36 cellular contexts compared by ENCODE assay signal in genomic region chr18:58802959-58803358, GRCh38.
"Had no signal": no experiment of that assay in that cellular context is flagged by ENCODE, and none has a peak within 500 bp of the region (broad histone marks: within the 10 kb centered on the region; RNA-seq: fewer than 3 reads in every experiment).

No MANE protein-coding gene starts in this region.

- H3K27me3 ChIP-seq: brain microvascular endothelial cell, breast epithelium had no signal

- H3K4me3 Mint-ChIP-seq: activated B cell treated with CpG ODN at 0.5 μM for 24 hours; activated CD4-positive, alpha-beta memory T cell treated with anti-CD3 and anti-CD28 coated beads, Interleukin-2, amount 10 ng/mL, durations not matched to agents 7 days and 5 days; activated CD4-positive, alpha-beta T cell treated with anti-CD3 and anti-CD28 coated beads, Interleukin-2, amount 10 ng/mL, durations not matched to agents 7 days and 5 days; activated CD8-positive, alpha-beta memory T cell treated with anti-CD3 and anti-CD28 coated beads, Interleukin-2, amount 10 ng/mL, durations not matched to agents 7 days and 5 days; activated CD8-positive, alpha-beta T cell treated with anti-CD3 and anti-CD28 coated beads, Interleukin-2, amount 10 ng/mL, durations not matched to agents 7 days and 5 days; activated naive CD4-positive, alpha-beta T cell treated with anti-CD3 and anti-CD28 coated beads, Interleukin-2, amount 10 ng/mL, durations not matched to agents 7 days and 5 days; activated naive CD4-positive, alpha-beta T cell treated with anti-CD3 and anti-CD28 coated beads, Interleukin-2, amount 50 U/mL, for 24 hours; activated naive CD8-positive, alpha-beta T cell; activated naive CD8-positive, alpha-beta T cell treated with anti-CD3 and anti-CD28 coated beads, Interleukin-2, amount 10 ng/mL, durations not matched to agents 7 days and 5 days; activated naive CD8-positive, alpha-beta T cell treated with anti-CD3 and anti-CD28 coated beads, Interleukin-2, amount 50 U/mL, for 24 hours; activated T-cell treated with anti-CD3 and anti-CD28 coated beads, Interleukin-2, amount 50 U/mL, for 24 hours; central memory CD8-positive, alpha-beta T cell; T-helper 1 cell treated with Interleukin-12 subunit alpha and Interleukin-12 subunit beta and Interleukin-4 antibody, amounts not matched to agents 30 μg/mL and 1 μg/mL, for 36 hours; T-helper 2 cell treated with Interferon-gamma antibody and Interleukin-4, amounts not matched to agents 5 μg/mL and 100 μg/mL, for 36 hours had no signal

- H3K4me3 ChIP-seq: breast epithelium had no signal

- H3K27me3 Mint-ChIP-seq: activated B cell treated with CpG ODN at 0.5 μM for 24 hours had no signal

- H3K27ac Mint-ChIP-seq: activated B cell treated with CpG ODN at 0.5 μM for 24 hours; activated CD4-positive, alpha-beta memory T cell treated with anti-CD3 and anti-CD28 coated beads, Interleukin-2, amount 10 ng/mL, durations not matched to agents 7 days and 5 days; activated CD4-positive, alpha-beta T cell treated with anti-CD3 and anti-CD28 coated beads, Interleukin-2, amount 10 ng/mL, durations not matched to agents 7 days and 5 days; activated CD8-positive, alpha-beta memory T cell treated with anti-CD3 and anti-CD28 coated beads, Interleukin-2, amount 10 ng/mL, durations not matched to agents 7 days and 5 days; activated CD8-positive, alpha-beta T cell treated with anti-CD3 and anti-CD28 coated beads, Interleukin-2, amount 10 ng/mL, durations not matched to agents 7 days and 5 days; activated naive CD4-positive, alpha-beta T cell treated with anti-CD3 and anti-CD28 coated beads, Interleukin-2, amount 10 ng/mL, durations not matched to agents 7 days and 5 days; activated naive CD4-positive, alpha-beta T cell treated with anti-CD3 and anti-CD28 coated beads, Interleukin-2, amount 50 U/mL, for 24 hours; activated naive CD8-positive, alpha-beta T cell; activated naive CD8-positive, alpha-beta T cell treated with anti-CD3 and anti-CD28 coated beads, Interleukin-2, amount 10 ng/mL, durations not matched to agents 7 days and 5 days; activated naive CD8-positive, alpha-beta T cell treated with anti-CD3 and anti-CD28 coated beads, Interleukin-2, amount 50 U/mL, for 24 hours; activated T-cell treated with anti-CD3 and anti-CD28 coated beads, Interleukin-2, amount 50 U/mL, for 24 hours; activated T-helper 2 cell treated with anti-CD3 and anti-CD28 coated beads, Interferon-gamma antibody, Interleukin-2, Interleukin-4, amounts not matched to agents 10 μg/mL and 5 μg/mL and 100 μg/mL, durations not matched to agents 14 hours and 24 hours and 36 hours; T-helper 1 cell treated with Interleukin-12 subunit alpha and Interleukin-12 subunit beta and Interleukin-4 antibody, amounts not matched to agents 30 μg/mL and 1 μg/mL, for 36 hours; T-helper 2 cell treated with Interferon-gamma antibody and Interleukin-4, amounts not matched to agents 5 μg/mL and 100 μg/mL, for 36 hours had no signal

- H3K27ac ChIP-seq: brain microvascular endothelial cell, breast epithelium, VCaP had no signal

- FAIRE-seq: astrocyte, TTC549 had no signal

- H3K9me3 Mint-ChIP-seq: activated B cell treated with CpG ODN at 0.5 μM for 24 hours; activated CD4-positive, alpha-beta memory T cell treated with anti-CD3 and anti-CD28 coated beads, Interleukin-2, amount 10 ng/mL, durations not matched to agents 7 days and 5 days; activated CD4-positive, alpha-beta T cell treated with anti-CD3 and anti-CD28 coated beads, Interleukin-2, amount 10 ng/mL, durations not matched to agents 7 days and 5 days; activated naive CD4-positive, alpha-beta T cell treated with anti-CD3 and anti-CD28 coated beads, Interleukin-2, amount 50 U/mL, for 24 hours; activated naive CD8-positive, alpha-beta T cell treated with anti-CD3 and anti-CD28 coated beads, Interleukin-2, amount 10 ng/mL, durations not matched to agents 7 days and 5 days; activated naive CD8-positive, alpha-beta T cell treated with anti-CD3 and anti-CD28 coated beads, Interleukin-2, amount 50 U/mL, for 24 hours; activated T-cell treated with anti-CD3 and anti-CD28 coated beads, Interleukin-2, amount 50 U/mL, for 24 hours; activated T-helper 2 cell treated with anti-CD3 and anti-CD28 coated beads, Interferon-gamma antibody, Interleukin-2, Interleukin-4, amounts not matched to agents 10 μg/mL and 5 μg/mL and 100 μg/mL, durations not matched to agents 14 hours and 24 hours and 36 hours; central memory CD8-positive, alpha-beta T cell; T-helper 1 cell treated with Interleukin-12 subunit alpha and Interleukin-12 subunit beta and Interleukin-4 antibody, amounts not matched to agents 30 μg/mL and 1 μg/mL, for 36 hours; T-helper 2 cell treated with Interferon-gamma antibody and Interleukin-4, amounts not matched to agents 5 μg/mL and 100 μg/mL, for 36 hours had no signal

- H3K4me1 ChIP-seq: breast epithelium had no signal

- ATAC-seq: activated CD8-positive, alpha-beta memory T cell treated with anti-CD3 and anti-CD28 coated beads, Interleukin-2, amount 10 ng/mL, durations not matched to agents 7 days and 5 days; activated CD8-positive, alpha-beta T cell treated with anti-CD3 and anti-CD28 coated beads, Interleukin-2, amount 10 ng/mL, durations not matched to agents 7 days and 5 days; activated naive CD8-positive, alpha-beta T cell treated with anti-CD3 and anti-CD28 coated beads, Interleukin-2, amount 50 U/mL, for 24 hours had no signal

- H3K36me3 ChIP-seq: brain microvascular endothelial cell, breast epithelium had no signal

- H3K4me1 Mint-ChIP-seq: activated naive CD4-positive, alpha-beta T cell treated with anti-CD3 and anti-CD28 coated beads, Interleukin-2, amount 10 ng/mL, durations not matched to agents 7 days and 5 days; activated naive CD4-positive, alpha-beta T cell treated with anti-CD3 and anti-CD28 coated beads, Interleukin-2, amount 50 U/mL, for 24 hours; activated naive CD8-positive, alpha-beta T cell treated with anti-CD3 and anti-CD28 coated beads, Interleukin-2, amount 10 ng/mL, durations not matched to agents 7 days and 5 days; activated naive CD8-positive, alpha-beta T cell treated with anti-CD3 and anti-CD28 coated beads, Interleukin-2, amount 50 U/mL, for 24 hours; central memory CD8-positive, alpha-beta T cell had no signal

- DNase-seq: activated B cell treated with CpG ODN at 0.5 μM for 24 hours; activated CD4-positive, alpha-beta memory T cell treated with anti-CD3 and anti-CD28 coated beads, Interleukin-2, amount 10 ng/mL, durations not matched to agents 7 days and 5 days; activated CD4-positive, alpha-beta T cell treated with anti-CD3 and anti-CD28 coated beads for 48 hours; activated CD4-positive, alpha-beta T cell treated with anti-CD3 and anti-CD28 coated beads, Interleukin-2, amount 10 ng/mL, durations not matched to agents 7 days and 5 days; activated CD4-positive, alpha-beta T cell treated with anti-CD3 and anti-CD28 coated beads, Interleukin-2, amount 50 U/mL, for 48 hours; activated CD4-positive, CD25-positive, alpha-beta regulatory T cell treated with anti-CD3 and anti-CD28 coated beads, Interleukin-2, amount 50 U/mL, for 72 hours; activated CD8-positive, alpha-beta memory T cell treated with anti-CD3 and anti-CD28 coated beads for 24 hours; activated CD8-positive, alpha-beta memory T cell treated with anti-CD3 and anti-CD28 coated beads, Interleukin-2, amount 10 ng/mL, durations not matched to agents 7 days and 5 days; activated CD8-positive, alpha-beta memory T cell treated with anti-CD3 and anti-CD28 coated beads, Interleukin-2, amount 50 U/mL, for 48 hours; activated CD8-positive, alpha-beta T cell treated with anti-CD3 and anti-CD28 coated beads, Interleukin-2, amount 10 ng/mL, durations not matched to agents 7 days and 5 days; activated effector memory CD4-positive, alpha-beta T cell treated with Interleukin-2 at 50 U/mL for 16 hours; activated gamma-delta T cell; activated naive CD4-positive, alpha-beta T cell treated with anti-CD3 and anti-CD28 coated beads, Interleukin-2, amount 10 ng/mL, durations not matched to agents 7 days and 5 days; activated naive CD4-positive, alpha-beta T cell treated with Interleukin-2 at 50 U/mL for 16 hours; activated naive CD8-positive, alpha-beta T cell treated with anti-CD3 and anti-CD28 coated beads, Interleukin-2, amount 10 ng/mL, durations not matched to agents 7 days and 5 days; activated naive CD8-positive, alpha-beta T cell treated with anti-CD3 and anti-CD28 coated beads, Interleukin-2, amount 50 U/mL, for 24 hours; activated T-cell treated with anti-CD3 and anti-CD28 coated beads, Interleukin-2, amount 50 U/mL, for 24 hours; activated T-cell treated with anti-CD3 and anti-CD28 coated beads, Interleukin-2, amount 50 U/mL, for 48 hours; amygdala; anterior cingulate cortex; brain microvascular endothelial cell; caudate nucleus; cerebellar nuclear complex; T-helper 1 cell; T-helper 2 cell; T-helper 9 cell had no signal

- H3K36me3 Mint-ChIP-seq: activated CD8-positive, alpha-beta memory T cell treated with anti-CD3 and anti-CD28 coated beads, Interleukin-2, amount 10 ng/mL, durations not matched to agents 7 days and 5 days; activated naive CD4-positive, alpha-beta T cell treated with anti-CD3 and anti-CD28 coated beads, Interleukin-2, amount 10 ng/mL, durations not matched to agents 7 days and 5 days; activated naive CD8-positive, alpha-beta T cell treated with anti-CD3 and anti-CD28 coated beads, Interleukin-2, amount 10 ng/mL, durations not matched to agents 7 days and 5 days had no signal
